8 cellular contexts compared by ENCODE assay signal in genomic region chr22:25120093-25120561, GRCh38.
DNase-seq lines count a peak whose midpoint lies in the region; ATAC-seq, FAIRE-seq and TF ChIP-seq lines count a peak whose summit lies in the region.
"Had no signal": no experiment of that assay in that cellular context is flagged by ENCODE, and none has a peak within 500 bp of the region (broad histone marks: within the 10 kb centered on the region; RNA-seq: fewer than 3 reads in every experiment).

No MANE protein-coding gene starts in this region.

- H2BK5ac ChIP-seq in mesenchymal stem cell (ENCODE audit: low read depth, low read length, poor library complexity, severe bottlenecking) = no peak overlapping the region

- H3K9ac ChIP-seq in astrocyte (ENCODE audit: low read length) = no peak overlapping the region
- no peak overlapping the region for H3K9ac ChIP-seq in mesenchymal stem cell (ENCODE audit: low read length)

- no peak overlapping the region for H2BK120ac ChIP-seq in mesenchymal stem cell (ENCODE audit: low read depth, low read length)

- WGBS in mesenchymal stem cell = 81% methylated on average over 3 of the region's 3 CpGs

- H3K36me3 Mint-ChIP-seq in astrocyte (ENCODE audit: low read depth, unreplicated experiment) (peaks cover 20% of the 10 kb centered on the region), type B pancreatic cell (peaks cover 7% of the 10 kb centered on the region)

- FAIRE-seq in astrocyte (lab: Jason Lieb, UNC) = no peak
- FAIRE-seq: GM18507 had no signal

- H3K27ac Mint-ChIP-seq in astrocyte (ENCODE audit: unreplicated experiment) (peak overlapping the region; percentile 66), type B pancreatic cell (peak overlapping the region; percentile 87)

- no peak overlapping the region for H3K4me2 ChIP-seq in astrocyte (ENCODE audit: low read length)
- H3K4me2 ChIP-seq in mesenchymal stem cell (ENCODE audit: low read length, poor library complexity, severe bottlenecking) = no peak overlapping the region

- H3K36me3 ChIP-seq in astrocyte (ENCODE audit: insufficient read depth, low read length) (no peaks in the 10 kb centered on the region), mesenchymal stem cell (ENCODE audit: control insufficient read depth in 1 of 2, insufficient read depth in 2 of 2, low read depth in 1 of 2, low read length in 2 of 2) (no peaks in the 10 kb centered on the region)

- ATAC-seq in GM21381 (IDR thresholded peaks at IDR 0.05; ENCODE audit: unreplicated experiment) = no peak

- no peaks in the 10 kb centered on the region for H3K79me2 ChIP-seq in astrocyte (ENCODE audit: insufficient read depth, low read length)

- peaks cover 4% of the 10 kb centered on the region for H3K4me1 ChIP-seq in astrocyte (ENCODE audit: insufficient read depth, low read length)
- peaks cover 7% of the 10 kb centered on the region for H3K4me1 ChIP-seq in mesenchymal stem cell (ENCODE audit: control insufficient read depth, insufficient read depth, low read depth, low read length)

- no peak overlapping the region for H4K8ac ChIP-seq in mesenchymal stem cell (ENCODE audit: low read length)

- no peak overlapping the region for H3K23ac ChIP-seq in mesenchymal stem cell (ENCODE audit: low read length in 2 of 2)

- H2AFZ ChIP-seq in astrocyte (ENCODE audit: low read depth, low read length) = no peak overlapping the region
- H2AFZ ChIP-seq in mesenchymal stem cell (ENCODE audit: low read depth, low read length) = no peak overlapping the region

- no peak overlapping the region for H2BK15ac ChIP-seq in mesenchymal stem cell (ENCODE audit: low read depth, poor library complexity, severe bottlenecking)

- TF ChIP-seq CTCF in astrocyte (IDR thresholded peaks at IDR 0.05; ENCODE audit: insufficient read depth, low read depth, low read length) = no peak
- no peak for TF ChIP-seq CTCF in type B pancreatic cell (conservative IDR thresholded peaks at IDR 0.05)

- H3K4ac ChIP-seq in mesenchymal stem cell (ENCODE audit: low read depth in 1 of 2, low read length in 2 of 2) = no peak overlapping the region

- no peaks in the 10 kb centered on the region for H3K9me3 ChIP-seq in astrocyte (ENCODE audit: insufficient read depth, low read depth, low read length)
- no peaks in the 10 kb centered on the region for H3K9me3 ChIP-seq in mesenchymal stem cell (ENCODE audit: control insufficient read depth, low read length)

- H3K9me3 Mint-ChIP-seq in astrocyte (ENCODE audit: unreplicated experiment) = no peaks in the 10 kb centered on the region
- no peaks in the 10 kb centered on the region for H3K9me3 Mint-ChIP-seq in type B pancreatic cell

- H3K79me1 ChIP-seq in mesenchymal stem cell (replicated peaks; ENCODE audit: low read length, poor library complexity, severe bottlenecking) = no peaks in the 10 kb centered on the region

- H3K27me3 Mint-ChIP-seq in astrocyte (ENCODE audit: low read depth, unreplicated experiment) (no peaks in the 10 kb centered on the region), type B pancreatic cell (no peaks in the 10 kb centered on the region)

- no peaks in the 10 kb centered on the region for H4K20me1 ChIP-seq in astrocyte (ENCODE audit: insufficient read depth, low read length)

- H2BK12ac ChIP-seq in mesenchymal stem cell (ENCODE audit: low read length in 2 of 2) = no peak overlapping the region

- H3K4me3 ChIP-seq in astrocyte (ENCODE audit: insufficient read depth, low read depth, low read length) (no peak overlapping the region), mesenchymal stem cell (ENCODE audit: insufficient read depth in 1 of 2, low read depth in 1 of 2, low read length in 2 of 2) (no peak overlapping the region)

- DNase-seq in NCI-H1092 treated with DMSO at 0.1 percent for 48 hours (lab: John Stamatoyannopoulos, UW) (peak; percentile 48), astrocyte (ENCODE audit: low read depth) (no peak), left kidney (ENCODE audit: low read depth, low spot score) (peak; percentile 35), type B pancreatic cell (ENCODE audit: extremely low spot score, unreplicated experiment) (no peak), NCI-H146 (lab: John Stamatoyannopoulos, UW) (no peak), mesenchymal stem cell (no peak)

- H3K4me3 Mint-ChIP-seq in astrocyte (ENCODE audit: unreplicated experiment) (no peak overlapping the region), type B pancreatic cell (peak overlapping the region; percentile 53)

- H3K14ac ChIP-seq in mesenchymal stem cell (ENCODE audit: low read length in 2 of 2) = no peak overlapping the region

- H3K27me3 ChIP-seq in astrocyte (ENCODE audit: insufficient read depth, low read length) (no peaks in the 10 kb centered on the region), mesenchymal stem cell (ENCODE audit: control insufficient read depth in 1 of 2, insufficient read depth in 1 of 2, low read length in 2 of 2) (no peaks in the 10 kb centered on the region)

- no peak overlapping the region for H2AK5ac ChIP-seq in mesenchymal stem cell (ENCODE audit: low read length, severe bottlenecking)

- H4K91ac ChIP-seq in mesenchymal stem cell (ENCODE audit: low read length) = no peak overlapping the region

- no peak overlapping the region for H3K18ac ChIP-seq in mesenchymal stem cell (ENCODE audit: low read depth in 1 of 2, low read length in 2 of 2)

- H3K27ac ChIP-seq in astrocyte (ENCODE audit: low read depth, low read length) (no peak overlapping the region), mesenchymal stem cell (ENCODE audit: low read length, poor library complexity, severe bottlenecking) (no peak overlapping the region)

- H3K4me1 Mint-ChIP-seq in astrocyte (ENCODE audit: low read depth, unreplicated experiment) = peaks cover 12% of the 10 kb centered on the region
- H3K4me1 Mint-ChIP-seq in type B pancreatic cell (ENCODE audit: unreplicated experiment) = peaks cover 17% of the 10 kb centered on the region

Comparison
In these comparisons a context has a peak if more than half of its experiments do, and no peak if none do; other contexts are left out.
1. DNase-seq: peak in NCI-H1092 treated with DMSO at 0.1 percent for 48 hours (single experiment) and left kidney (single experiment); none in astrocyte (single experiment), type B pancreatic cell (single experiment), NCI-H146 (single experiment) and mesenchymal stem cell (single experiment).